ENCODE assay signal across 27 cellular contexts in the genomic region with DNA sequence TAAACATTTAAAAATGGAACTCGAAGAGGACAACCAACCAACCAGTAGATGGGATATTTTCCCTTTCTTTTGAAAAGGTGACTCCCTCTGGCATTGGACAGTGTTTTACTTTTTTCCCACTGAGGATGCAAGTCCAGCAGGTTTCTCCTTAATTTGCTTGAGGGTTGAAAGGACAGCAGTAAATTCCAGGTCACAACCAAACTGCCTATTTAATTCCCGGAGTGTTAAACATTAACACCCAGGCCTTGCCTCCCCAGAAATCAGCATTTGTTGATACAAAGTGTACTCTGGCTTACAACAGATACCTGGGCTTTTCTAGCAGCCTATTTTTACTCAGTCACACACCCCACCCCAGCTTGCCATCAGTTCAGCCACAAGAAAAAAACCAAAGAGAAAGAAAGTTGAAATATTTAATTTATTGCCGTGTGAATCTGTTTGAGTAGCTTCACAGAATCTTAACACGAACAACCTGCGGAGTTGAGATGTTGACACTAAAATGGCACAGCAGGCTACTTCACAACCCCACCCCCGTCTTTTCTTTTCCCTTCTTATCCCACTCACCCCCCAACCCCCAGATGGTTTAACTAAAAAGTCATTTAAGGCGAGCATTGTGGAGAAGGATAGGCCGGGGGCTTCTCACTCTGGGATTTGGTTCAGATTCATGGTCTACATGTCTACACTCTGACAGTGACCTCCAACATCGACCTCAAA. TPM values are rescaled to one million over a fixed set of nuclear protein-coding genes. Genes with fewer than 3 reads are reported as not detected.
DNase-seq lines count a peak whose midpoint lies in the region; ATAC-seq and TF ChIP-seq lines count a peak whose summit lies in the region.
"Had no signal": no experiment of that assay in that cellular context is flagged by ENCODE, and none has a peak within 500 bp of the region (broad histone marks: within the 10 kb centered on the region; RNA-seq: fewer than 3 reads in every experiment).

No MANE protein-coding gene starts in this region.

- POLR2A ChIA-PET in Caco-2 (lab: Charles Lee) (no interaction called here), WTC11 (lab: Charles Lee) (interaction anchor here (0.8 kb wide), 1 partner anchor 546 kb away, joined by 4 read pairs; no protein-coding TSS in a partner anchor)

- H3K27ac ChIP-seq in neural progenitor cell = peak overlapping the region; percentile 19
- H3K27ac ChIP-seq in thyroid gland = no peak overlapping the region
- H3K27ac ChIP-seq in esophagus squamous epithelium = no peak overlapping the region
- H3K27ac ChIP-seq: A549, gastroesophageal sphincter, SJCRH30, thoracic aorta, vagina had no signal

- H3K36me3 Mint-ChIP-seq in Caco-2 (ENCODE audit: insufficient read depth, unreplicated experiment) = peaks cover 6% of the 10 kb centered on the region
- no peaks in the 10 kb centered on the region for H3K36me3 Mint-ChIP-seq in WTC11
- H3K36me3 Mint-ChIP-seq in neural progenitor cell = no peaks in the 10 kb centered on the region

- H3K27ac Mint-ChIP-seq in Caco-2 (ENCODE audit: unreplicated experiment) = peak overlapping the region; percentile 83
- H3K27ac Mint-ChIP-seq in WTC11 = peak overlapping the region; percentile 21; the same call in 1 of the 2 replicates
- peak overlapping the region; percentile 14 for H3K27ac Mint-ChIP-seq in neural progenitor cell
- H3K27ac Mint-ChIP-seq: activated CD4-positive, alpha-beta T cell treated with anti-CD3 and anti-CD28 coated beads, Interleukin-2, amount 10 ng/mL, durations not matched to agents 7 days and 5 days; activated naive CD8-positive, alpha-beta T cell treated with anti-CD3 and anti-CD28 coated beads for 36 hours; CD4-positive, alpha-beta T cell had no signal

- no peaks in the 10 kb centered on the region for H3K27me3 ChIP-seq in Caco-2 (replicated peaks; ENCODE audit: control insufficient read depth, insufficient read depth, low read length)
- no peaks in the 10 kb centered on the region for H3K27me3 ChIP-seq in neural progenitor cell
- no peaks in the 10 kb centered on the region for H3K27me3 ChIP-seq in thyroid gland
- H3K27me3 ChIP-seq in esophagus squamous epithelium = no peaks in the 10 kb centered on the region
- H3K27me3 ChIP-seq: gastroesophageal sphincter, SJCRH30, vagina had no signal

- peak; percentile 61 to 68 for DNase-seq in Caco-2
- no peak for DNase-seq in WTC11 (ENCODE audit: low spot score)
- peak; percentile 25 for DNase-seq in kidney tubule cell (ENCODE audit: low spot score)
- peak; percentile 58 for DNase-seq in neural progenitor cell (ENCODE audit: low spot score)
- DNase-seq in GM19238 (ENCODE audit: insufficient read length, low spot score) = no peak
- DNase-seq in posterior vena cava (ENCODE audit: low spot score) = no peak
- DNase-seq in thyroid gland = no peak
- DNase-seq in esophagus squamous epithelium (lab: John Stamatoyannopoulos, UW) = no peak
- DNase-seq: activated CD4-positive, alpha-beta T cell treated with anti-CD3 and anti-CD28 coated beads, Interleukin-2, amount 10 ng/mL, durations not matched to agents 7 days and 5 days; activated effector memory CD4-positive, alpha-beta T cell treated with Interleukin-2 at 50 U/mL for 16 hours; activated naive CD8-positive, alpha-beta T cell treated with anti-CD3 and anti-CD28 coated beads for 36 hours; activated T-cell treated with anti-CD3 and anti-CD28 coated beads, Interleukin-2, amount 50 U/mL, for 1 hour; anterior cingulate cortex; CD4-positive, alpha-beta T cell; hippocampal formation; midbrain; naive thymus-derived CD4-positive, alpha-beta T cell; NCI-H146; SJCRH30; stimulated activated CD4-positive, alpha-beta T cell treated with anti-CD3 and anti-CD28 coated beads, Interleukin-1b, Interleukin-23, amount 100 ng/mL, for 48 hours; stimulated activated naive CD8-positive, alpha-beta T cell treated with anti-CD3 and anti-CD28 coated beads, Interleukin-15, Interleukin-2, amounts not matched to agents 100 U/mL and 50 U/mL, for 24 hours; T1000 had no signal

- H3K4me3 Mint-ChIP-seq in Caco-2 (ENCODE audit: unreplicated experiment) (peak overlapping the region; percentile 59), WTC11 (no peak overlapping the region), neural progenitor cell (no peak overlapping the region)
- H3K4me3 Mint-ChIP-seq: activated CD4-positive, alpha-beta T cell treated with anti-CD3 and anti-CD28 coated beads, Interleukin-2, amount 10 ng/mL, durations not matched to agents 7 days and 5 days; activated naive CD8-positive, alpha-beta T cell treated with anti-CD3 and anti-CD28 coated beads for 36 hours; CD4-positive, alpha-beta T cell had no signal

- ATAC-seq in WTC11 = no peak; the same call in none of the 2 replicates
- ATAC-seq: A549; gastroesophageal sphincter; naive thymus-derived CD4-positive, alpha-beta T cell; stimulated activated naive CD8-positive, alpha-beta T cell treated with anti-CD3 and anti-CD28 coated beads, Interleukin-15, Interleukin-2, amounts not matched to agents 100 U/mL and 50 U/mL, for 24 hours had no signal

- CTCF ChIA-PET in Caco-2 (lab: Charles Lee) (no interaction called here), WTC11 (lab: Charles Lee) (interaction anchor here (0.6 to 1.2 kb wide), 2 partner anchors 9 to 470 kb away, joined by 4 to 7 read pairs; no protein-coding TSS in a partner anchor)

- TF ChIP-seq POLR2A in thyroid gland (IDR thresholded peaks at IDR 0.05) (no peak), esophagus squamous epithelium (IDR thresholded peaks at IDR 0.05) (no peak)

- H3K4me3 ChIP-seq in Caco-2 (ENCODE audit: low read depth, low read length) = no peak overlapping the region
- H3K4me3 ChIP-seq in neural progenitor cell = peak overlapping the region; percentile 14
- no peak overlapping the region for H3K4me3 ChIP-seq in thyroid gland (replicated peaks in 1 of 3)
- no peak overlapping the region for H3K4me3 ChIP-seq in esophagus squamous epithelium
- H3K4me3 ChIP-seq: A549, gastroesophageal sphincter, HAP-1, SJCRH30, thoracic aorta, vagina had no signal

- H3K79me2 ChIP-seq in neural progenitor cell (ENCODE audit: low read depth) = no peaks in the 10 kb centered on the region

- TF ChIP-seq CTCF in Caco-2 (IDR thresholded peaks at IDR 0.05; ENCODE audit: insufficient read depth in 1 of 2, low read depth in 1 of 2, low read length in 1 of 2, severe bottlenecking in 1 of 2, unreplicated experiment in 1 of 2) = no peak
- no peak for TF ChIP-seq CTCF in WTC11 (IDR thresholded peaks at IDR 0.05)
- TF ChIP-seq CTCF in neural progenitor cell (IDR thresholded peaks at IDR 0.05) = no peak
- no peak for TF ChIP-seq CTCF in thyroid gland (IDR thresholded peaks at IDR 0.05)
- no peak for TF ChIP-seq CTCF in esophagus squamous epithelium (IDR thresholded peaks at IDR 0.05)

- no peak overlapping the region for H3K9ac ChIP-seq in neural progenitor cell

- WGBS in thyroid gland, 2 donors = 78 to 86% methylated on average over 9 of the region's 9 CpGs
- 79 to 87% methylated on average over 8 to 9 of the region's 9 CpGs for WGBS in esophagus squamous epithelium, 2 donors

- H3K4me2 ChIP-seq in neural progenitor cell = peak overlapping the region; percentile 57
- H3K4me2 ChIP-seq: A549 had no signal

- H4K20me1 ChIP-seq in neural progenitor cell (ENCODE audit: low read depth) = no peaks in the 10 kb centered on the region

- H3K4me1 Mint-ChIP-seq in Caco-2 (ENCODE audit: low read depth, unreplicated experiment) (peaks cover 44% of the 10 kb centered on the region), WTC11 (peaks cover 14% of the 10 kb centered on the region), neural progenitor cell (peaks cover 22% of the 10 kb centered on the region)

- H3F3A ChIP-seq in neural progenitor cell (ENCODE audit: low read depth) = peaks cover 23% of the 10 kb centered on the region

- peaks cover 14% of the 10 kb centered on the region for H3K9me3 Mint-ChIP-seq in Caco-2 (ENCODE audit: unreplicated experiment)
- peaks cover 9% of the 10 kb centered on the region for H3K9me3 Mint-ChIP-seq in WTC11
- peaks cover 8% of the 10 kb centered on the region for H3K9me3 Mint-ChIP-seq in neural progenitor cell

- peaks cover 76% of the 10 kb centered on the region for H3K4me1 ChIP-seq in Caco-2
- H3K4me1 ChIP-seq in neural progenitor cell = peaks cover 20% of the 10 kb centered on the region
- H3K4me1 ChIP-seq in thyroid gland = no peaks in the 10 kb centered on the region
- H3K4me1 ChIP-seq in esophagus squamous epithelium = no peaks in the 10 kb centered on the region
- H3K4me1 ChIP-seq: A549, gastroesophageal sphincter, HAP-1, SJCRH30, vagina had no signal

- no peak overlapping the region for H2AFZ ChIP-seq in neural progenitor cell (replicated peaks)

- H3K9me3 ChIP-seq in Caco-2 = no peaks in the 10 kb centered on the region
- H3K9me3 ChIP-seq in neural progenitor cell (ENCODE audit: low read depth) = no peaks in the 10 kb centered on the region
- no peaks in the 10 kb centered on the region for H3K9me3 ChIP-seq in thyroid gland
- H3K9me3 ChIP-seq in esophagus squamous epithelium = no peaks in the 10 kb centered on the region
- H3K9me3 ChIP-seq: A549, gastroesophageal sphincter, HAP-1, SJCRH30, thoracic aorta, vagina had no signal

- BruUV-seq in Caco-2 (replicated peaks; lab: Mats Ljungman, UMichigan) = no TSS peak

- H3K27me3 Mint-ChIP-seq in Caco-2 (ENCODE audit: insufficient read depth, unreplicated experiment) = no peaks in the 10 kb centered on the region
- no peaks in the 10 kb centered on the region for H3K27me3 Mint-ChIP-seq in WTC11 (ENCODE audit: low read depth)
- peaks cover 15% of the 10 kb centered on the region for H3K27me3 Mint-ChIP-seq in neural progenitor cell (ENCODE audit: insufficient read depth, low read depth)
- H3K27me3 Mint-ChIP-seq: activated naive CD8-positive, alpha-beta T cell treated with anti-CD3 and anti-CD28 coated beads for 36 hours; CD4-positive, alpha-beta T cell had no signal

- H3K36me3 ChIP-seq in Caco-2 (ENCODE audit: control insufficient read depth, insufficient read depth, low read length) = no peaks in the 10 kb centered on the region
- no peaks in the 10 kb centered on the region for H3K36me3 ChIP-seq in neural progenitor cell
- no peaks in the 10 kb centered on the region for H3K36me3 ChIP-seq in thyroid gland
- no peaks in the 10 kb centered on the region for H3K36me3 ChIP-seq in esophagus squamous epithelium
- H3K36me3 ChIP-seq: gastroesophageal sphincter, HAP-1, SJCRH30, thoracic aorta, vagina had no signal

- intact Hi-C loops in Caco-2 (cut with micrococcal nuclease; ENCODE audit: unreplicated experiment) (no loop called here), posterior vena cava (cut with DNase I) (loop anchor here in 1 of 2 donors (5.0 kb wide), 1 partner anchor 32 kb away; no protein-coding TSS in a partner anchor), thyroid gland (cut with DNase I) (no loop called here), esophagus squamous epithelium (cut with DNase I) (loop anchor here (10.0 kb wide), 1 partner anchor 400 kb away; no protein-coding TSS in a partner anchor)

TF ChIP-seq in WTC11, 78 proteins besides CTCF, POLR2A, EP300 and RAD21 (continues in another document):
- no peak for TF ChIP-seq NR2C2 (CRISPR knock-in tag; IDR thresholded peaks at IDR 0.05)

RNA-seq across cellular contexts. Expression of a gene that starts 45.6 kb away (rescaled TPM):
- total RNA-seq in Caco-2 (2022) = 46.5 and 48.1 TPM in 2 replicates
- total RNA-seq in WTC11 (2021) = 43.4 to 50.0 TPM (median 44.5 TPM) in 3 replicates
- total RNA-seq in neural progenitor cell (ENCODE audit: low replicate concordance) = 8.0 and 8.2 TPM in 2 replicates
- 10 to 100 TPM; 20.1 to 28.8 TPM for total RNA-seq in posterior vena cava
- 100 to 1,000 TPM in 1 of 4 donors, 10 to 100 TPM in 3; 61.8 to 108 (median 92.0) TPM for total RNA-seq in thyroid gland
- total RNA-seq in esophagus squamous epithelium = 10 to 100 TPM in 3 of 4 donors, 1 to 10 TPM in 1; 8.6 to 32.0 (median 17.5) TPM

Comparison
In these comparisons a context has a peak if more than half of its experiments do, and no peak if none do; other contexts are left out.
1. DNase-seq: peak in Caco-2 (2 of 2), kidney tubule cell (single experiment) and neural progenitor cell (single experiment); none in WTC11 (single experiment), GM19238 (single experiment), posterior vena cava (single experiment), thyroid gland (0 of 2) and esophagus squamous epithelium (single experiment).
2. H3K27ac Mint-ChIP-seq: peak in every context shown above with its lines; median percentile 83 in Caco-2; 21 in WTC11; 14 in neural progenitor cell.